In genomic region chr3:65195211-65195610, GRCh38 we compare ENCODE assay signal across 27 cellular contexts.
"Had no signal": no experiment of that assay in that cellular context is flagged by ENCODE, and none has a peak within 500 bp of the region (broad histone marks: within the 10 kb centered on the region; RNA-seq: fewer than 3 reads in every experiment).

No MANE protein-coding gene starts in this region.

- H3K36me3 Mint-ChIP-seq: naive thymus-derived CD8-positive, alpha-beta T cell; natural killer cell treated with Interleukin-12 subunit alpha and Interleukin-12 subunit beta and Interleukin-15 and Interleukin-18, amount 100 ng/mL, for 72 hours; neural progenitor cell; stimulated activated effector memory CD8-positive, alpha-beta T cell treated with anti-CD3 and anti-CD28 coated beads, Interleukin-12 subunit alpha, Interleukin-12 subunit beta, amount 100 ng/mL, for 72 hours; stimulated activated naive B cell treated with anti-CD40 and anti-IgM and Interleukin-4, amounts not matched to agents 10 μg/mL and 1 μg/mL and 100 μg/mL, for 72 hours had no signal

- DNase-seq: naive thymus-derived CD8-positive, alpha-beta T cell; occipital lobe; ovary; posterior cingulate gyrus; psoas muscle; right cardiac atrium; right lobe of liver; sigmoid colon; small intestine; stimulated activated CD4-positive, alpha-beta T cell treated with anti-CD3 and anti-CD28 coated beads, Interleukin-15, amount 100 ng/mL, for 24 hours; stimulated activated CD4-positive, alpha-beta T cell treated with anti-CD3 and anti-CD28 coated beads, Interleukin-2, amount 100 ng/mL, for 24 hours; stimulated activated CD4-positive, alpha-beta T cell treated with anti-CD3 and anti-CD28 coated beads, Interleukin-2, amount 100 ng/mL, for 48 hours; stimulated activated CD4-positive, alpha-beta T cell treated with anti-CD3 and anti-CD28 coated beads, Interleukin-4, amount 100 ng/mL, for 24 hours; stimulated activated naive B cell treated with anti-CD40 and anti-IgM and Interleukin-4, amounts not matched to agents 10 μg/mL and 1 μg/mL and 100 μg/mL, for 72 hours; stimulated activated naive CD4-positive, alpha-beta T cell treated with Interleukin-2 at 50 U/mL for 16 hours; stomach; substantia nigra; testis; tibial artery; transverse colon; upper lobe of left lung had no signal

- H3K9me3 Mint-ChIP-seq: neural progenitor cell had no signal

- ATAC-seq: naive thymus-derived CD8-positive, alpha-beta T cell; natural killer cell treated with Interleukin-12 subunit alpha and Interleukin-12 subunit beta and Interleukin-15 and Interleukin-18, amount 100 ng/mL, for 72 hours; psoas muscle; right cardiac atrium; right lobe of liver; stimulated activated effector memory CD8-positive, alpha-beta T cell treated with anti-CD3 and anti-CD28 coated beads, Interleukin-12 subunit alpha, Interleukin-12 subunit beta, amount 100 ng/mL, for 72 hours; stimulated activated naive B cell treated with anti-CD40 and anti-IgM and Interleukin-4, amounts not matched to agents 10 μg/mL and 1 μg/mL and 100 μg/mL, for 72 hours had no signal

- FAIRE-seq: small intestine, urothelium cell line had no signal

- H3K4me1 Mint-ChIP-seq: naive thymus-derived CD8-positive, alpha-beta T cell; stimulated activated effector memory CD8-positive, alpha-beta T cell treated with anti-CD3 and anti-CD28 coated beads, Interleukin-12 subunit alpha, Interleukin-12 subunit beta, amount 100 ng/mL, for 72 hours; stimulated activated naive B cell treated with anti-CD40 and anti-IgM and Interleukin-4, amounts not matched to agents 10 μg/mL and 1 μg/mL and 100 μg/mL, for 72 hours had no signal

- H3K27me3 Mint-ChIP-seq: natural killer cell treated with Interleukin-12 subunit alpha and Interleukin-12 subunit beta and Interleukin-15 and Interleukin-18, amount 100 ng/mL, for 72 hours; stimulated activated naive B cell treated with anti-CD40 and anti-IgM and Interleukin-4, amounts not matched to agents 10 μg/mL and 1 μg/mL and 100 μg/mL, for 72 hours; stimulated activated naive CD8-positive, alpha-beta T cell treated with anti-CD3 and anti-CD28 coated beads, Interleukin-15, Interleukin-2, amounts not matched to agents 100 ng/mL and 50 ng/mL, for 24 hours had no signal

- H3K27ac Mint-ChIP-seq: naive thymus-derived CD8-positive, alpha-beta T cell; natural killer cell treated with Interleukin-12 subunit alpha and Interleukin-12 subunit beta and Interleukin-15 and Interleukin-18, amount 100 ng/mL, for 72 hours; neural progenitor cell; progenitor cell of endocrine pancreas; stimulated activated effector memory CD8-positive, alpha-beta T cell treated with anti-CD3 and anti-CD28 coated beads, Interleukin-12 subunit alpha, Interleukin-12 subunit beta, amount 100 ng/mL, for 72 hours; stimulated activated naive B cell treated with anti-CD40 and anti-IgM and Interleukin-4, amounts not matched to agents 10 μg/mL and 1 μg/mL and 100 μg/mL, for 72 hours; stimulated activated naive CD8-positive, alpha-beta T cell treated with anti-CD3 and anti-CD28 coated beads, Interleukin-15, Interleukin-2, amounts not matched to agents 100 ng/mL and 50 ng/mL, for 24 hours had no signal

- H3K4me3 Mint-ChIP-seq: naive thymus-derived CD8-positive, alpha-beta T cell; natural killer cell treated with Interleukin-12 subunit alpha and Interleukin-12 subunit beta and Interleukin-15 and Interleukin-18, amount 100 ng/mL, for 72 hours; neural progenitor cell; stimulated activated effector memory CD8-positive, alpha-beta T cell treated with anti-CD3 and anti-CD28 coated beads, Interleukin-12 subunit alpha, Interleukin-12 subunit beta, amount 100 ng/mL, for 72 hours; stimulated activated naive B cell treated with anti-CD40 and anti-IgM and Interleukin-4, amounts not matched to agents 10 μg/mL and 1 μg/mL and 100 μg/mL, for 72 hours; stimulated activated naive CD8-positive, alpha-beta T cell treated with anti-CD3 and anti-CD28 coated beads, Interleukin-15, Interleukin-2, amounts not matched to agents 100 ng/mL and 50 ng/mL, for 24 hours had no signal
